In the genomic region with DNA sequence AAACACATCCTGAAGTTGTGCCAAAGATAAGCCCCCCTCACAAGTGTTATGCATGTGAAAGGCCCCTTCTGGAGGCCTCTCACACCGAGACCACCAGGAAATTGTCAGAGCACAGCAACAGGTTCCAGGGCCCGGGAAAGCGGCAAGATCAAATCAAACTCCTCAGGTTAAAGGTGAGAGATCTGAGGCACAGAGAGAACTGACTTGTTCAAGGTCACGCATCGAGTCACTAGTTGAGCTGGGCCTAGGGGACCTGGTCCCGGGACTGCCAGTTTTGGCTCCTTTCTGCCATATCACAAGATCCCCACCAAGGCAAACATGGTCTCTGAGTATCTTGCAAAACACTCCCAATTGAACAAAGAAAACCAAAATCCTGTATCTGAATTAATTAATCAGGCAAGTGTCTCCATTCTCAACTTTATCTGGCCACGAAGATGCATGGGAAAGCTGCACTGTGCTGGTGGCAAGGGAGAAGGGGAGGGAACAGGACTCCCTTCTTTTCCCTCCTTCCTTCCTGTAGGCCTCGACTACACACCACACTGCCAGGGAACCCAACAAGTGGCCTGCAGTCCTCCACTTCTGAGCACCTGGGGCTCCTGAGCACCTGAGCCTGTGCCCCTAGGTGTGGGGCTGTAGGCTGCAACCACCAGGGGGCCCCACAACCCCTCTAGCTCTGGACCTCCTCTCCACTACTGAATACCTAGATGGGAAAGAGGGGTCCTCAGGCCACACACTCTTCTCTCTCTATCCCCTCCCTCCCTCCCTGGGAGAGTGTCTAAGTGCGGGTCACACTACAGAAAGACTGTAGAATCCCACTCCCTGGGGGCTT, we compare ENCODE assay signal across 8 cellular contexts. TPM values are rescaled to one million over a fixed set of nuclear protein-coding genes. Genes with fewer than 3 reads are reported as not detected.
DNase-seq lines count a peak whose midpoint lies in the region; ATAC-seq, FAIRE-seq and TF ChIP-seq lines count a peak whose summit lies in the region.

No MANE protein-coding gene starts in this region.

- peak; percentile 68 for TF ChIP-seq CTCF in BJ (IDR thresholded peaks at IDR 0.05; ENCODE audit: insufficient read depth, low read depth, low read length)
- TF ChIP-seq CTCF in IMR-90 (conservative IDR thresholded peaks at IDR 0.05; ENCODE audit: low read depth, low read length): peak; percentile 48
- peak; percentile 77 to 79 (median 79) for TF ChIP-seq CTCF in H1 (IDR thresholded peaks at IDR 0.05; ENCODE audit: control extremely low read depth in 1 of 3, insufficient read depth in 1 of 3, low read depth in 1 of 3, low read length in 3 of 3)
- TF ChIP-seq CTCF in nephron (IDR thresholded peaks at IDR 0.05; ENCODE audit: unreplicated experiment in 3 of 3): peak in 2 of 3 experiments; percentile 17 to 49
- TF ChIP-seq CTCF in vagina (IDR thresholded peaks at IDR 0.05): peak in 1 of 3 experiments; percentile 12

- H3K18ac ChIP-seq in IMR-90 (ENCODE audit: low read depth, low read length) (no peak overlapping the region), H1 (ENCODE audit: extremely low read depth, low read length) (no peak overlapping the region)

- no peak for FAIRE-seq in H1 (lab: Jason Lieb, UNC)

- H3K23me2 ChIP-seq in H1 (ENCODE audit: low read depth, low read length): no peaks in the 10 kb centered on the region

- no peaks in the 10 kb centered on the region for H3K9me3 Mint-ChIP-seq in activated CD4-positive, alpha-beta memory T cell treated with anti-CD3 and anti-CD28 coated beads, Interleukin-2, amount 10 ng/mL, durations not matched to agents 7 days and 5 days
- no peaks in the 10 kb centered on the region for H3K9me3 Mint-ChIP-seq in nephron

- no peak overlapping the region for H3K23ac ChIP-seq in IMR-90 (ENCODE audit: low read depth, low read length)
- no peak overlapping the region for H3K23ac ChIP-seq in H1 (ENCODE audit: insufficient read length)

- POLR2A ChIA-PET in BJ (lab: Charles Lee): no interaction called here
- POLR2A ChIA-PET in IMR-90 (lab: Charles Lee; ENCODE audit: unreplicated experiment): no interaction called here
- POLR2A ChIA-PET in activated CD4-positive, alpha-beta memory T cell treated with anti-CD3 and anti-CD28 coated beads, Interleukin-2, amount 10 ng/mL, durations not matched to agents 7 days and 5 days (lab: Charles Lee): interaction anchor here (1.4 to 2.0 kb wide), 4 partner anchors 11 to 45 kb away, joined by 4 to 8 read pairs (median 6); no protein-coding TSS in a partner anchor
- POLR2A ChIA-PET in H1 (lab: Charles Lee; ENCODE audit: partially characterized antibody): interaction anchor here (1.6 kb wide), 1 partner anchor 33 kb away, joined by 4 read pairs; no protein-coding TSS in a partner anchor

- no peaks in the 10 kb centered on the region for H3K27me3 Mint-ChIP-seq in activated CD4-positive, alpha-beta memory T cell treated with anti-CD3 and anti-CD28 coated beads, Interleukin-2, amount 10 ng/mL, durations not matched to agents 7 days and 5 days
- H3K27me3 Mint-ChIP-seq in nephron (ENCODE audit: low read depth): no peaks in the 10 kb centered on the region

- H3K79me1 ChIP-seq in IMR-90 (ENCODE audit: low read depth in 1 of 2, low read length in 2 of 2): peaks cover 17 to 33% of the 10 kb centered on the region in 2 experiments
- peaks cover 13% of the 10 kb centered on the region for H3K79me1 ChIP-seq in H1 (ENCODE audit: low read depth, low read length)

- H3K4me1 Mint-ChIP-seq in activated CD4-positive, alpha-beta memory T cell treated with anti-CD3 and anti-CD28 coated beads, Interleukin-2, amount 10 ng/mL, durations not matched to agents 7 days and 5 days: peaks cover 40% of the 10 kb centered on the region
- peaks cover under 1% of the 10 kb centered on the region for H3K4me1 Mint-ChIP-seq in nephron

- H3K27ac ChIP-seq in IMR-90 (ENCODE audit: insufficient read depth, low read length) (no peak overlapping the region), H1 (ENCODE audit: low read depth, low read length) (no peak overlapping the region), vagina (no peak overlapping the region)

- no peak overlapping the region for H4K8ac ChIP-seq in IMR-90 (ENCODE audit: low read depth in 2 of 2, low read length in 2 of 2)
- H4K8ac ChIP-seq in H1 (ENCODE audit: extremely low read depth, insufficient read depth, low read length): no peak overlapping the region; the same call in 1 of the 2 replicates

- DNase-seq in BJ (ENCODE audit: low read depth) (no peak), IMR-90 (no peak), H1 (ENCODE audit: low read depth in 1 of 2, low spot score in 2 of 2) (peak in 1 of 2 experiments; percentile 82), vagina (ENCODE audit: extremely low spot score in 2 of 2) (peak; percentile 49 to 72), hepatic stellate cell (ENCODE audit: low spot score) (no peak)
- DNase-seq in activated CD4-positive, alpha-beta memory T cell treated with anti-CD3 and anti-CD28 coated beads, Interleukin-2, amount 10 ng/mL, durations not matched to agents 7 days and 5 days: peak; percentile 69

- H3K14ac ChIP-seq in IMR-90 (replicated peaks; ENCODE audit: low read depth, low read length) (no peak overlapping the region), H1 (ENCODE audit: insufficient read length) (no peak overlapping the region)

- H4K5ac ChIP-seq in IMR-90 (ENCODE audit: low read depth, low read length) (no peak overlapping the region), H1 (ENCODE audit: insufficient read length, low read depth, low read length) (no peak overlapping the region)

- H3K56ac ChIP-seq in IMR-90 (ENCODE audit: extremely low read depth, insufficient read depth, low read length) (no peak overlapping the region), H1 (replicated peaks; ENCODE audit: insufficient read length, low read depth, low read length) (no peak overlapping the region)

- CTCF ChIA-PET in BJ (lab: Yijun Ruan, JAX) (interaction anchor here (1.1 to 3.2 kb wide), 7 partner anchors 9 to 142 kb away, joined by 3 to 20 read pairs (median 4); no protein-coding TSS in a partner anchor), IMR-90 (lab: Yijun Ruan, JAX) (interaction anchor here (1.7 kb wide), 1 partner anchor 15 kb away, joined by 3 read pairs; no protein-coding TSS in a partner anchor), H1 (lab: Charles Lee; ENCODE audit: partially characterized antibody) (interaction anchor here (0.8 to 7.7 kb wide), 17 partner anchors 9 to 249 kb away, joined by 3 to 70 read pairs (median 5); no protein-coding TSS in a partner anchor)
- CTCF ChIA-PET in activated CD4-positive, alpha-beta memory T cell treated with anti-CD3 and anti-CD28 coated beads, Interleukin-2, amount 10 ng/mL, durations not matched to agents 7 days and 5 days (lab: Charles Lee): interaction anchor here (0.5 to 5.2 kb wide), 11 partner anchors 9 to 435 kb away, joined by 3 to 51 read pairs (median 5); no protein-coding TSS in a partner anchor

- H3K27ac Mint-ChIP-seq in activated CD4-positive, alpha-beta memory T cell treated with anti-CD3 and anti-CD28 coated beads, Interleukin-2, amount 10 ng/mL, durations not matched to agents 7 days and 5 days: peak overlapping the region; percentile 37
- H3K27ac Mint-ChIP-seq in nephron: no peak overlapping the region

- H2AK5ac ChIP-seq in IMR-90 (ENCODE audit: low read depth, low read length): no peak overlapping the region
- H2AK5ac ChIP-seq in H1 (ENCODE audit: low read depth, low read length): no peak overlapping the region

- H4K91ac ChIP-seq in IMR-90 (ENCODE audit: insufficient read depth, low read depth, low read length): no peak overlapping the region
- H4K91ac ChIP-seq in H1 (replicated peaks; ENCODE audit: insufficient read length, low read length): no peak overlapping the region

- H3K36me3 ChIP-seq in BJ (ENCODE audit: control insufficient read depth, insufficient read depth, low read length) (peaks cover 17% of the 10 kb centered on the region), IMR-90 (ENCODE audit: control insufficient read depth, insufficient read depth, low read length) (peaks cover 57% of the 10 kb centered on the region), H1 (ENCODE audit: control insufficient read depth in 2 of 4, insufficient read depth in 4 of 4, low read length in 3 of 4) (peaks cover 15 to 77% (median 43%) of the 10 kb centered on the region in 4 experiments), vagina (peaks cover 0 to 45% of the 10 kb centered on the region in 2 donors)

- peaks cover 0 to 28% of the 10 kb centered on the region in 2 experiments; a peak in 2 of 4 replicates for H3K79me2 ChIP-seq in H1 (ENCODE audit: control insufficient read depth in 1 of 2, insufficient read depth in 2 of 2, low read length in 2 of 2)

- H2BK5ac ChIP-seq in IMR-90 (ENCODE audit: low read depth, low read length, poor library complexity, severe bottlenecking): no peak overlapping the region
- H2BK5ac ChIP-seq in H1 (ENCODE audit: low read depth, low read length): no peak overlapping the region; the same call in 1 of the 2 replicates

- H3K36me3 Mint-ChIP-seq in activated CD4-positive, alpha-beta memory T cell treated with anti-CD3 and anti-CD28 coated beads, Interleukin-2, amount 10 ng/mL, durations not matched to agents 7 days and 5 days (ENCODE audit: low read depth): peaks cover 70% of the 10 kb centered on the region
- H3K36me3 Mint-ChIP-seq in nephron (ENCODE audit: low read depth): peaks cover 90% of the 10 kb centered on the region

- ATAC-seq in IMR-90 (ENCODE audit: low read depth) (no peak), HG02763 (IDR thresholded peaks at IDR 0.05; ENCODE audit: unreplicated experiment) (no peak)

- H3K4me3 ChIP-seq in BJ (ENCODE audit: low read depth, low read length) (no peak overlapping the region), IMR-90 (ENCODE audit: insufficient read depth, low read depth, low read length) (no peak overlapping the region), H1 (ENCODE audit: extremely low read depth in 1 of 4, insufficient read depth in 2 of 4, low read depth in 3 of 4, low read length in 4 of 4) (no peak overlapping the region), vagina (no peak overlapping the region)

- H2BK15ac ChIP-seq in IMR-90 (ENCODE audit: low read depth, low read length) (no peak overlapping the region), H1 (ENCODE audit: low read length) (no peak overlapping the region)

- H3K9ac ChIP-seq in IMR-90 (ENCODE audit: low read depth, low read length) (no peak overlapping the region), H1 (replicated peaks in 1 of 4; ENCODE audit: extremely low read depth in 1 of 4, low read depth in 3 of 4, low read length in 3 of 4) (no peak overlapping the region)

- no peak overlapping the region for H2BK12ac ChIP-seq in H1 (ENCODE audit: low read depth, low read length)

- peak overlapping the region; percentile 48 for H2AK9ac ChIP-seq in IMR-90 (replicated peaks; ENCODE audit: low read depth, low read length, poor library complexity)

- intact Hi-C loops in IMR-90 (cut with micrococcal nuclease) (loop anchor here (5.0 kb wide), 1 partner anchor 34 kb away; no protein-coding TSS in a partner anchor), vagina (cut with DNase I) (no loop called here)

- H3K4me1 ChIP-seq in IMR-90 (ENCODE audit: control insufficient read depth, insufficient read depth, low read length): no peaks in the 10 kb centered on the region
- peaks cover 0 to 12% (median 4%) of the 10 kb centered on the region in 4 experiments; a peak in 5 of 7 replicates for H3K4me1 ChIP-seq in H1 (replicated peaks in 1 of 4; ENCODE audit: control insufficient read depth in 3 of 4, insufficient read depth in 4 of 4, low read length in 3 of 4)
- peaks cover 16% of the 10 kb centered on the region for H3K4me1 ChIP-seq in vagina

- H3K27me3 ChIP-seq in BJ (ENCODE audit: control insufficient read depth, insufficient read depth, low read length): no peaks in the 10 kb centered on the region
- no peaks in the 10 kb centered on the region for H3K27me3 ChIP-seq in IMR-90 (ENCODE audit: control insufficient read depth, insufficient read depth, low read length)
- no peaks in the 10 kb centered on the region for H3K27me3 ChIP-seq in H1 (replicated peaks in 1 of 4; ENCODE audit: control insufficient read depth in 3 of 4, extremely low read depth in 1 of 4, insufficient read depth in 3 of 4, low read length in 3 of 4)
- H3K27me3 ChIP-seq in vagina: no peaks in the 10 kb centered on the region

- 100% methylated on average over 3 of the region's 9 CpGs; no CpG with 5 or more reads in 1 of the 2 experiments for WGBS in IMR-90 (ENCODE audit: extremely low coverage in 2 of 2, insufficient read length in 1 of 2), 2 experiments
- 84% methylated on average over 8 of the region's 9 CpGs; no CpG with 5 or more reads in 1 of the 2 experiments for WGBS in H1 (ENCODE audit: extremely low coverage in 1 of 2, insufficient coverage in 1 of 2, insufficient read length in 1 of 2, insufficient replicate concordance in 2 of 2, low coverage in 1 of 2, low lambda C conversion rate in 2 of 2, missing lambda C conversion rate in 1 of 2), 2 experiments

- peak; percentile 54 for TF ChIP-seq RAD21 in IMR-90 (IDR thresholded peaks at IDR 0.05; ENCODE audit: low read length)
- TF ChIP-seq RAD21 in H1 (IDR thresholded peaks at IDR 0.05 in 1 of 2, conservative IDR thresholded peaks at IDR 0.05 in 1 of 2; ENCODE audit: low read depth in 2 of 2, low read length in 2 of 2): peak; percentile 84 to 86

- dilution Hi-C loops in IMR-90 (cut with HindIII; ENCODE audit: low sequenced_read_pairs, unreplicated experiment): no loop called here

- H4K20me1 ChIP-seq in IMR-90 (ENCODE audit: insufficient read depth, low read length) (peaks cover 17% of the 10 kb centered on the region), H1 (replicated peaks in 1 of 2; ENCODE audit: control insufficient read depth in 1 of 2, insufficient read depth in 2 of 2, low read length in 2 of 2) (peaks cover 23 to 34% of the 10 kb centered on the region in 2 experiments)

- H3K9me1 ChIP-seq in IMR-90 (ENCODE audit: insufficient read depth, low read length): peaks cover 3% of the 10 kb centered on the region; the same call in 1 of the 2 replicates

- H2BK120ac ChIP-seq in IMR-90 (ENCODE audit: low read depth, low read length): no peak overlapping the region
- no peak overlapping the region for H2BK120ac ChIP-seq in H1 (replicated peaks; ENCODE audit: low read depth, low read length)

- H3K4ac ChIP-seq in IMR-90 (ENCODE audit: low read depth, low read length) (no peak overlapping the region), H1 (replicated peaks; ENCODE audit: insufficient read length, low read depth, low read length) (no peak overlapping the region)

- TF ChIP-seq POLR2A in IMR-90 (IDR thresholded peaks at IDR 0.05; ENCODE audit: low read depth, low read length) (no peak), H1 (IDR thresholded peaks at IDR 0.05; ENCODE audit: control extremely low read depth in 1 of 2, low read depth in 2 of 2, low read length in 2 of 2) (no peak), vagina (IDR thresholded peaks at IDR 0.05) (no peak)

- no peak overlapping the region for H3K4me2 ChIP-seq in IMR-90 (ENCODE audit: low read depth, low read length)
- H3K4me2 ChIP-seq in H1 (ENCODE audit: insufficient read depth in 1 of 2, low read depth in 2 of 2, low read length in 2 of 2): no peak overlapping the region

- H3K9me3 ChIP-seq in IMR-90 (ENCODE audit: control insufficient read depth, insufficient read depth, low read length): no peaks in the 10 kb centered on the region
- no peaks in the 10 kb centered on the region for H3K9me3 ChIP-seq in H1 (ENCODE audit: insufficient read depth in 2 of 2, low read depth in 1 of 2, low read length in 1 of 2)
- H3K9me3 ChIP-seq in vagina: no peaks in the 10 kb centered on the region

- in situ Hi-C loops in IMR-90 (cut with MboI; ENCODE audit: low sequenced_read_pairs): no loop called here

- BruUV-seq in IMR-90 (replicated peaks; lab: Mats Ljungman, UMichigan): no TSS peak

- H2BK20ac ChIP-seq in IMR-90 (ENCODE audit: low read depth, low read length): no peak overlapping the region
- H2BK20ac ChIP-seq in H1 (ENCODE audit: low read length): no peak overlapping the region

- no peak overlapping the region for H3K4me3 Mint-ChIP-seq in activated CD4-positive, alpha-beta memory T cell treated with anti-CD3 and anti-CD28 coated beads, Interleukin-2, amount 10 ng/mL, durations not matched to agents 7 days and 5 days
- no peak overlapping the region for H3K4me3 Mint-ChIP-seq in nephron

- H2AFZ ChIP-seq in IMR-90 (replicated peaks; ENCODE audit: low read length, poor library complexity) (no peak overlapping the region), H1 (ENCODE audit: low read length) (no peak overlapping the region)

- TF ChIP-seq EP300 in H1 (IDR thresholded peaks at IDR 0.05; ENCODE audit: borderline replicate concordance in 1 of 2, low read depth in 2 of 2, low read length in 2 of 2): no peak

RNA-seq across cellular contexts. Expression of gene ANP32A, which starts 37.3 kb away (rescaled TPM):
- 36.2 and 60.3 TPM in 2 replicates for polyA plus RNA-seq in BJ (2011; rRNA removed)
- polyA minus RNA-seq in BJ (2011; rRNA and poly(A)+ RNA removed): 16.6 and 22.4 TPM in 2 replicates
- 50.0 and 72.8 TPM in 2 replicates for total RNA-seq in IMR-90 (2012; rRNA removed)
- polyA plus RNA-seq in IMR-90 (2012; rRNA removed): 49.2 and 62.4 TPM in 2 replicates
- 10.7 and 12.0 TPM in 2 replicates for polyA plus RNA-seq in IMR-90 (2012; cell fraction: cytosol; rRNA removed)
- polyA plus RNA-seq in IMR-90 (2012; cell fraction: nucleus; rRNA removed; ENCODE audit: low replicate concordance): 7.1 and 25.0 TPM in 2 replicates
- total RNA-seq in activated CD4-positive, alpha-beta memory T cell treated with anti-CD3 and anti-CD28 coated beads, Interleukin-2, amount 10 ng/mL, durations not matched to agents 7 days and 5 days: 100 to 1,000 TPM; 190 to 194 TPM
- total RNA-seq in H1 (2021; fragmentation: NEBNext Ultra II Directional; extraction: Animal tissue kit (Norgen Biotek cat#: 25700)): 284 and 295 TPM in 2 replicates
- polyA plus RNA-seq in H1 (2011; rRNA removed): 46.8 and 70.8 TPM in 2 replicates
- polyA plus RNA-seq in H1 (2011; cell fraction: cytosol; rRNA removed): 114 TPM
- polyA plus RNA-seq in H1 (2011; cell fraction: nucleus; rRNA removed): 28.3 TPM
- 332 to 427 TPM (median 351 TPM) in 4 replicates for polyA plus RNA-seq in H1 (2012, experiment 1 of 2)
- polyA plus RNA-seq in H1 (2012, experiment 2 of 2): 153 TPM
- 224 TPM for polyA plus RNA-seq in H1 (2013, experiment 1 of 2)
- 234 TPM for polyA plus RNA-seq in H1 (2013, experiment 2 of 2)
- polyA minus RNA-seq in H1 (2011; rRNA and poly(A)+ RNA removed): 51.5 and 75.1 TPM in 2 replicates
- polyA minus RNA-seq in H1 (2011; cell fraction: cytosol; rRNA and poly(A)+ RNA removed): 79.9 TPM
- polyA minus RNA-seq in H1 (2011; cell fraction: nucleus; rRNA and poly(A)+ RNA removed): 51.2 TPM
- total RNA-seq in vagina: 55.2 TPM

Comparison
In these comparisons a context has a peak if more than half of its experiments do, and no peak if none do; other contexts are left out.
1. DNase-seq: peak in activated CD4-positive, alpha-beta memory T cell treated with anti-CD3 and anti-CD28 coated beads, Interleukin-2, amount 10 ng/mL, durations not matched to agents 7 days and 5 days (single experiment) and vagina (2 of 2); none in BJ (single experiment), IMR-90 (single experiment) and hepatic stellate cell (single experiment).
2. POLR2A ChIA-PET loops: an anchor here in activated CD4-positive, alpha-beta memory T cell treated with anti-CD3 and anti-CD28 coated beads, Interleukin-2, amount 10 ng/mL, durations not matched to agents 7 days and 5 days (1.4 to 2.0 kb wide) and H1 (1.6 kb wide); none called in BJ and IMR-90.